In genomic region chr13:24053505-24054251, GRCh38 we compare ENCODE assay signal across 8 cellular contexts.
DNase-seq lines count a peak whose midpoint lies in the region; ATAC-seq, FAIRE-seq and TF ChIP-seq lines count a peak whose summit lies in the region.

No MANE protein-coding gene starts in this region.

- H3K4me2 ChIP-seq in A549 = peak overlapping the region; percentile 44; the same call in 2 of the 3 replicates
- no peak overlapping the region for H3K4me2 ChIP-seq in mesenchymal stem cell (ENCODE audit: low read length, poor library complexity, severe bottlenecking)

- no peaks in the 10 kb centered on the region for H3K36me3 ChIP-seq in mesenchymal stem cell (ENCODE audit: control insufficient read depth in 1 of 2, insufficient read depth in 2 of 2, low read depth in 1 of 2, low read length in 2 of 2)

- no peak overlapping the region for H3K23ac ChIP-seq in mesenchymal stem cell (ENCODE audit: low read length in 2 of 2)

- CTCF ChIA-PET in A549 (lab: Yijun Ruan, JAX) = interaction anchor here (0.6 to 4.5 kb wide), 27 partner anchors 11 to 1177 kb away, joined by 3 to 42 read pairs (median 4); partner anchors contain the start of gene SPATA13

- DNase-seq in A549 (ENCODE audit: low read depth in 1 of 2, low spot score in 1 of 2) (peak; percentile 40 to 72), NCI-H2227 treated with DMSO at 0.1 percent for 48 hours (lab: John Stamatoyannopoulos, UW) (peak; percentile 51), dermis blood vessel endothelial cell (peak; percentile 82), mesenchymal stem cell (peak; percentile 68)
- peak; percentile 76 for DNase-seq in activated CD4-positive, alpha-beta T cell treated with anti-CD3 and anti-CD28 coated beads for 48 hours
- DNase-seq in stimulated activated CD8-positive, alpha-beta memory T cell treated with anti-CD3 and anti-CD28 coated beads, Interleukin-4, amount 100 ng/mL, for 4 hours (ENCODE audit: low read depth in 2 of 2, low spot score in 1 of 2) = peak; percentile 10 to 27

- H3K4me1 ChIP-seq in A549 (peaks cover 12% of the 10 kb centered on the region), mesenchymal stem cell (ENCODE audit: control insufficient read depth, insufficient read depth, low read depth, low read length) (peaks cover 7% of the 10 kb centered on the region)

- no peaks in the 10 kb centered on the region for H3K27me3 ChIP-seq in mesenchymal stem cell (ENCODE audit: control insufficient read depth in 1 of 2, insufficient read depth in 1 of 2, low read length in 2 of 2)

- no peak overlapping the region for H3K9ac ChIP-seq in mesenchymal stem cell (ENCODE audit: low read length)

- H3K14ac ChIP-seq in mesenchymal stem cell (ENCODE audit: low read length in 2 of 2) = no peak overlapping the region

- ATAC-seq in A549 (peak; percentile 96 to 99), GM18502 (IDR thresholded peaks at IDR 0.05; ENCODE audit: poor library complexity, unreplicated experiment) (peak; percentile 86), HG03025 (IDR thresholded peaks at IDR 0.05; ENCODE audit: low FRiP score, unreplicated experiment) (peak; percentile 89)

- H2AK5ac ChIP-seq in mesenchymal stem cell (ENCODE audit: low read length, severe bottlenecking) = no peak overlapping the region

- TF ChIP-seq RAD21 in A549 (conservative IDR thresholded peaks at IDR 0.05 in 1 of 2, IDR thresholded peaks at IDR 0.05 in 1 of 2) = peak; percentile 83 to 86

- TF ChIP-seq CTCF in A549 (IDR thresholded peaks at IDR 0.05) = peak; percentile 59

- H3K9me3 ChIP-seq in A549 (no peaks in the 10 kb centered on the region), mesenchymal stem cell (ENCODE audit: control insufficient read depth, low read length) (no peaks in the 10 kb centered on the region)

- H2BK12ac ChIP-seq in mesenchymal stem cell (ENCODE audit: low read length in 2 of 2) = no peak overlapping the region

- no peak overlapping the region for H2BK5ac ChIP-seq in mesenchymal stem cell (ENCODE audit: low read depth, low read length, poor library complexity, severe bottlenecking)

- no peak overlapping the region for H3K4ac ChIP-seq in mesenchymal stem cell (ENCODE audit: low read depth in 1 of 2, low read length in 2 of 2)

- H3K18ac ChIP-seq in mesenchymal stem cell (ENCODE audit: low read depth in 1 of 2, low read length in 2 of 2) = peak overlapping the region in 1 of 2 experiments; percentile 41

- no peak overlapping the region for H3K4me3 ChIP-seq in A549
- H3K4me3 ChIP-seq in mesenchymal stem cell (ENCODE audit: insufficient read depth in 1 of 2, low read depth in 1 of 2, low read length in 2 of 2) = no peak overlapping the region

- no peak overlapping the region for H2BK120ac ChIP-seq in mesenchymal stem cell (ENCODE audit: low read depth, low read length)

- no peak overlapping the region for H4K8ac ChIP-seq in mesenchymal stem cell (ENCODE audit: low read length)

- no peaks in the 10 kb centered on the region for H3K79me1 ChIP-seq in mesenchymal stem cell (replicated peaks; ENCODE audit: low read length, poor library complexity, severe bottlenecking)

- no peak for TF ChIP-seq POLR2A in A549 (IDR thresholded peaks at IDR 0.05; ENCODE audit: low read length)

- no peak for TF ChIP-seq EP300 in A549 (IDR thresholded peaks at IDR 0.05)

- peak overlapping the region in 1 of 2 experiments; percentile 46; a peak in 1 of 6 replicates for H3K27ac ChIP-seq in A549
- no peak overlapping the region for H3K27ac ChIP-seq in mesenchymal stem cell (ENCODE audit: low read length, poor library complexity, severe bottlenecking)

- H2AFZ ChIP-seq in mesenchymal stem cell (ENCODE audit: low read depth, low read length) = no peak overlapping the region

- no peak for FAIRE-seq in A549 (lab: Jason Lieb, UNC)

- no peak overlapping the region for H2BK15ac ChIP-seq in mesenchymal stem cell (ENCODE audit: low read depth, poor library complexity, severe bottlenecking)

- WGBS in A549 (ENCODE audit: missing lambda C conversion rate) = 51% methylated on average over 9 of the region's 9 CpGs
- WGBS in mesenchymal stem cell = 67% methylated on average over 8 of the region's 9 CpGs

- POLR2A ChIA-PET in A549 (lab: Yijun Ruan, JAX) = interaction anchor here (0.9 kb wide), 1 partner anchor 107 kb away, joined by 3 read pairs; the partner anchor contains the start of gene SPATA13

- no peak overlapping the region for H4K91ac ChIP-seq in mesenchymal stem cell (ENCODE audit: low read length)

TF ChIP-seq in A549, 52 proteins besides CTCF, POLR2A, EP300 and RAD21:
- TF ChIP-seq SREBF2 (IDR thresholded peaks at IDR 0.05) (no peak), NPAS2 (CRISPR knock-in tag; IDR thresholded peaks at IDR 0.05; ENCODE audit: borderline replicate concordance) (no peak), ZFP36 (IDR thresholded peaks at IDR 0.05; ENCODE audit: borderline replicate concordance, partially characterized antibody) (no peak), HOXB5 (CRISPR knock-in tag; IDR thresholded peaks at IDR 0.05) (no peak), FOSL2 (IDR thresholded peaks at IDR 0.05) (no peak), FOSL2 (CRISPR knock-in tag; IDR thresholded peaks at IDR 0.05) (no peak), HDAC2 (IDR thresholded peaks at IDR 0.05) (no peak), SMC3 (IDR thresholded peaks at IDR 0.05) (peak; percentile 79), MAZ (IDR thresholded peaks at IDR 0.05; ENCODE audit: borderline replicate concordance, low read depth, low read length) (no peak), JUNB (IDR thresholded peaks at IDR 0.05) (no peak), MAFK (IDR thresholded peaks at IDR 0.05; ENCODE audit: partially characterized antibody) (peak; percentile 35), MYC (IDR thresholded peaks at IDR 0.05; ENCODE audit: borderline replicate concordance, low read length) (no peak), ELK1 (IDR thresholded peaks at IDR 0.05; ENCODE audit: low read depth, low read length) (no peak), NFE2L2 (conservative IDR thresholded peaks at IDR 0.05; ENCODE audit: low read length) (no peak), CEBPB (IDR thresholded peaks at IDR 0.05) (no peak)
TF ChIP-seq in A549: peak in this region for 2.

Comparison
In these comparisons a context has a peak if more than half of its experiments do, and no peak if none do; other contexts are left out.
1. DNase-seq: peak in every context shown above with its lines; median percentile 82 in dermis blood vessel endothelial cell; 76 in activated CD4-positive, alpha-beta T cell treated with anti-CD3 and anti-CD28 coated beads for 48 hours; 68 in mesenchymal stem cell; 56 in A549; 51 in NCI-H2227 treated with DMSO at 0.1 percent for 48 hours; 18 in stimulated activated CD8-positive, alpha-beta memory T cell treated with anti-CD3 and anti-CD28 coated beads, Interleukin-4, amount 100 ng/mL, for 4 hours.